8 cellular contexts compared by ENCODE assay signal in the genomic region with DNA sequence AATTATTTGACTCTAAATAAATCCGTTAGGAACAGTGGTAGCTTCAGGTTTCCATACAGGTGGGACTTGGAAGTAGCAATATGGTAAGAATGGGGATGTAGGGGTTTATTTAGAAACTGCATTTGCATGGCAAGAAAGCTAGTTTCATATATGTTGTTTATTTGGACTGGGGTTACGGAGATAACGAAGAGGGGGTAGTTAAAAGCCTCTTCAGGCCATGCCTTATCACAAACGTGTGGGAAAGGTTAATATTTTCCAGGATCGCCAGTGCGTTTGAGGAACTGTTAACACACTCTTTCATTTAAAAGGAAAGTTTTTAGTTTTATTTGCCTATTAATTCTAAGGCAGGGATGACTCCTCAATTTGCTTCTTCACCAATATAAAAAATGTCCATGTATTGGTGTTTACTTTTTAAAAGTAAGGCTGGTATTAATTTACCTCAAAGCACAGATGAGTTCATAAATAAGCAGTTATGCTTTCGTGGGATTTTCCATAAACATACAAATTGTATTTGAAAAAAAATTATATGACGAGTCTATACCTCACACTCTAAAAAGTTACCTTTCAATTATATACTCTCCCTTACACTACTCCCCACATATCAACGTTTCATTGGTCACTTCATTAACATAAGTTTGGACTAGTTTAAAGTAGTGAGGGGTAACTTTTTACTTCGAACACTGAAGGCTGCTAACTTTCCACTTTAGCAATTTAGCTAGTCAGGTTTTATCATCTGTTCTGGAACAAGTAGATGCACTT. TPM values are rescaled to one million over a fixed set of nuclear protein-coding genes. Genes with fewer than 3 reads are reported as not detected.
DNase-seq lines count a peak whose midpoint lies in the region; TF ChIP-seq lines count a peak whose summit lies in the region.

No MANE protein-coding gene starts in this region.

- H3K36me3 ChIP-seq in Peyer's patch (peaks cover 0 to 20% (median 0%) of the 10 kb centered on the region in 3 donors), esophagus muscularis mucosa (peaks cover 0 to 39% (median 11%) of the 10 kb centered on the region in 4 donors)

- peak overlapping the region; percentile 100 for H3K4me3 Mint-ChIP-seq in progenitor cell of endocrine pancreas (ENCODE audit: low read depth)

- no peak for TF ChIP-seq EP300 in esophagus muscularis mucosa (IDR thresholded peaks at IDR 0.05)

- DNase-seq in Peyer's patch (no peak), esophagus muscularis mucosa (ENCODE audit: extremely low spot score) (no peak), progenitor cell of endocrine pancreas (ENCODE audit: low spot score, unreplicated experiment) (no peak), posterior cingulate gyrus (no peak), UCSD-AML1 (lab: John Stamatoyannopoulos, UW; ENCODE audit: unreplicated experiment) (no peak), GF-D8 (lab: John Stamatoyannopoulos, UW) (no peak), inferior parietal cortex (ENCODE audit: extremely low spot score) (no peak)

- TF ChIP-seq POLR2A in Peyer's patch (IDR thresholded peaks at IDR 0.05) (no peak), esophagus muscularis mucosa (IDR thresholded peaks at IDR 0.05; ENCODE audit: low read depth) (no peak)

- peaks cover 18% of the 10 kb centered on the region for H3K4me1 Mint-ChIP-seq in progenitor cell of endocrine pancreas (ENCODE audit: low read depth)

- peaks cover 14% of the 10 kb centered on the region for H3K36me3 Mint-ChIP-seq in progenitor cell of endocrine pancreas (ENCODE audit: insufficient read depth)

- H3K27ac ChIP-seq in Peyer's patch, result peak overlapping the region; percentile 82 to 91 (median 89)
- peak overlapping the region; percentile 86 to 93 (median 90) for H3K27ac ChIP-seq in esophagus muscularis mucosa (replicated peaks in 1 of 4)

- no peaks in the 10 kb centered on the region for H3K27me3 ChIP-seq in Peyer's patch
- no peaks in the 10 kb centered on the region for H3K27me3 ChIP-seq in esophagus muscularis mucosa

- TF ChIP-seq CTCF in GM12875 (IDR thresholded peaks at IDR 0.05; ENCODE audit: borderline replicate concordance, insufficient read depth, low read depth, low read length), result no peak
- TF ChIP-seq CTCF in Peyer's patch (IDR thresholded peaks at IDR 0.05), result peak in 1 of 6 experiments; percentile 1
- TF ChIP-seq CTCF in esophagus muscularis mucosa (IDR thresholded peaks at IDR 0.05), result no peak
- no peak for TF ChIP-seq CTCF in progenitor cell of endocrine pancreas (IDR thresholded peaks at IDR 0.05; ENCODE audit: unreplicated experiment)

- H3K4me3 ChIP-seq in GM12875 (ENCODE audit: low read depth, low read length) (peak overlapping the region; percentile 55), Peyer's patch (peak overlapping the region; percentile 72 to 86 (median 78)), esophagus muscularis mucosa (peak overlapping the region; percentile 68 to 88 (median 86))

- 45% methylated on average over 10 of the region's 10 CpGs for WGBS in esophagus muscularis mucosa

- H3K9me3 ChIP-seq in Peyer's patch (no peaks in the 10 kb centered on the region), esophagus muscularis mucosa (no peaks in the 10 kb centered on the region)

- H3K27me3 Mint-ChIP-seq in progenitor cell of endocrine pancreas, result no peaks in the 10 kb centered on the region

- H3K27ac Mint-ChIP-seq in progenitor cell of endocrine pancreas, result peak overlapping the region; percentile 99

- intact Hi-C loops in esophagus muscularis mucosa (cut with DNase I) (loop anchor here (5.0 kb wide), 1 partner anchor 36 kb away; the partner anchor contains the start of gene METTL3), posterior cingulate gyrus (cut with DNase I) (loop anchor here (2.0 kb wide), 1 partner anchor 39 kb away; no protein-coding TSS in a partner anchor)

- peaks cover 0 to 14% (median 6%) of the 10 kb centered on the region in 4 donors for H3K4me1 ChIP-seq in Peyer's patch
- peaks cover 19 to 34% (median 28%) of the 10 kb centered on the region in 4 donors for H3K4me1 ChIP-seq in esophagus muscularis mucosa

- H3K9me3 Mint-ChIP-seq in progenitor cell of endocrine pancreas (ENCODE audit: low read depth), result no peaks in the 10 kb centered on the region

RNA-seq across cellular contexts. Expression of gene RAB2B, which starts 0.8 kb away (rescaled TPM):
- 10 to 100 TPM in 3 of 4 donors, 1 to 10 TPM in 1; 7.4 to 22.4 (median 20.8) TPM for total RNA-seq in Peyer's patch
- total RNA-seq in esophagus muscularis mucosa, result 10 to 100 TPM; 26.2 to 41.0 (median 28.3) TPM
- 41.0 and 45.2 TPM in 2 replicates for total RNA-seq in progenitor cell of endocrine pancreas

RNA-seq across cellular contexts. Expression of gene TOX4, which starts 1.0 kb away (rescaled TPM):
- total RNA-seq in Peyer's patch (10 to 100 TPM; 31.4 to 74.5 (median 61.7) TPM), esophagus muscularis mucosa (10 to 100 TPM; 42.6 to 81.2 (median 49.1) TPM), progenitor cell of endocrine pancreas (65.1 and 71.8 TPM in 2 replicates)

RNA-seq across cellular contexts. Expression of gene CHD8, which starts 20.0 kb away (rescaled TPM):
- total RNA-seq in Peyer's patch (100 to 1,000 TPM in 1 of 4 donors, 10 to 100 TPM in 3; 46.2 to 112 (median 78.4) TPM), esophagus muscularis mucosa (10 to 100 TPM; 45.6 to 64.3 (median 55.0) TPM), progenitor cell of endocrine pancreas (147 and 149 TPM in 2 replicates)

RNA-seq across cellular contexts. Expression of gene METTL3, which starts 35.2 kb away (rescaled TPM):
- total RNA-seq in Peyer's patch, result 100 to 1,000 TPM in 1 of 4 donors, 10 to 100 TPM in 3; 32.9 to 130 (median 44.3) TPM
- 10 to 100 TPM; 40.6 to 64.4 (median 48.0) TPM for total RNA-seq in esophagus muscularis mucosa
- total RNA-seq in progenitor cell of endocrine pancreas, result 82.6 and 82.7 TPM in 2 replicates

RNA-seq across cellular contexts. Expression of gene SALL2, which starts 50.2 kb away (rescaled TPM):
- total RNA-seq in Peyer's patch (1 to 10 TPM; 1.4 to 5.0 (median 4.0) TPM), esophagus muscularis mucosa (10 to 100 TPM in 3 of 4 donors, 1 to 10 TPM in 1; 8.3 to 21.6 (median 15.2) TPM), progenitor cell of endocrine pancreas (83.5 and 89.2 TPM in 2 replicates)
